16 cellular contexts compared by ENCODE assay signal in the genomic region with DNA sequence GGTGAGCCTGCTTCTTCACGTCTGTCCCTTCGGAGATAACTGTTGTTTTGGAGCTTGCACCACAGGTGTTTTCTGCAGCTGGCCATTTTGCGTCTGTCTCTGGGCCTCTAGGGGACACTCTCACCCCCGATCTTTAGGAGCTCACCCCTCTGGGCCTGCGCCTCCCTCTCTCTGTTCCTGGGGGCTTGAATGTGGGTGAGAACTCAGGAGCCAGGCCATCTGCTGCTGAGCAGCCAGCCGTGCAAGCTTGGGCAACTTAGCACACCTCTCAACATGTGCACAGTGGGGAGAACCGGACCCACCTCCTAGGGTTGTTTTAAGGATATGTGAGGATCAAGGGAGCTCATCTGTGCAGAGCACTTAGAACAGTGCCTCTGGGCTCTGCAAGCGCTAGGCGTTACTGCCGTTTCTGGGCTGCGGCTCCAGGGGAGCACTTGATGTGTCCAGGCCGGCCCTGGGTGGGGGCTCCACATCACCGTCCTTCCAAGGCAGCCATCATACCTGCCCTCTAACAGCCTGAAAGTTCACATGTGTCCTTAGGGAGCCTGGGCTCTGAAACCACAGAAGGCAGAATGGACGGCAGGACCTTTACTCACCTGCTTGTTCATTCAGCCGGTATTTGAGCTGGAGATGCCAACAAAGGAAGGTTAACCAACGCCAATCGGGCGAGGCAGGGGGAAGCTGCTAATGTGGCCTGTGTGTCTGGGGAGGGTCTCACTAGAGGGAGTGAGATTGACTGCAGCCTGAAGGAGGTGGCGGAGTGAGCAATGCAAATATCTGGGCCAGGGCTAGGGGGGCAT.
DNase-seq lines count a peak whose midpoint lies in the region; ATAC-seq and TF ChIP-seq lines count a peak whose summit lies in the region.
"Had no signal": no experiment of that assay in that cellular context is flagged by ENCODE, and none has a peak within 500 bp of the region (broad histone marks: within the 10 kb centered on the region; RNA-seq: fewer than 3 reads in every experiment).

No MANE protein-coding gene starts in this region.

- no peak overlapping the region for H3K27ac Mint-ChIP-seq in MCF 10A (ENCODE audit: low read depth, unreplicated experiment)
- H3K27ac Mint-ChIP-seq in stimulated activated effector memory CD8-positive, alpha-beta T cell treated with anti-CD3 and anti-CD28 coated beads, Interleukin-12 subunit alpha, Interleukin-12 subunit beta, amount 100 ng/mL, for 72 hours = peak overlapping the region; percentile 60
- H3K27ac Mint-ChIP-seq: activated CD4-positive, alpha-beta memory T cell treated with anti-CD3 and anti-CD28 coated beads for 36 hours; activated T-helper 1 cell treated with anti-CD3 and anti-CD28 coated beads, Interleukin-12 subunit alpha, Interleukin-12 subunit beta, Interleukin-2, Interleukin-4 antibody, amounts not matched to agents 30 ng/mL and 10 ng/mL and 1 ng/mL, durations not matched to agents 14 hours and 24 hours and 36 hours; CD8-positive, alpha-beta T cell; stimulated activated memory B cell treated with anti-CD40 and anti-IgM and Interleukin-4, amounts not matched to agents 10 μg/mL and 1 μg/mL and 100 μg/mL, for 72 hours had no signal

- POLR2A ChIA-PET in MCF 10A (lab: Yijun Ruan, JAX) (interaction anchor here (0.5 kb wide), 1 partner anchor 646 kb away, joined by 3 read pairs; no protein-coding TSS in a partner anchor), RWPE1 (lab: Yijun Ruan, JAX; ENCODE audit: low non-redundant PET) (no interaction called here)

- H3K27ac ChIP-seq in breast epithelium (peak overlapping the region; percentile 10 to 82), RWPE1 (peak overlapping the region; percentile 27)
- H3K27ac ChIP-seq: A549, upper lobe of right lung had no signal

- no peak for TF ChIP-seq CTCF in breast epithelium (IDR thresholded peaks at IDR 0.05)
- no peak for TF ChIP-seq CTCF in MCF 10A (IDR thresholded peaks at IDR 0.05; ENCODE audit: unreplicated experiment)
- TF ChIP-seq CTCF in RWPE1 (conservative IDR thresholded peaks at IDR 0.05; ENCODE audit: low read depth) = no peak

- ATAC-seq in esophagus mucosa = peak; percentile 69
- no peak for ATAC-seq in stimulated activated effector memory CD8-positive, alpha-beta T cell treated with anti-CD3 and anti-CD28 coated beads, Interleukin-12 subunit alpha, Interleukin-12 subunit beta, amount 100 ng/mL, for 72 hours
- ATAC-seq in HG03045 (IDR thresholded peaks at IDR 0.05; ENCODE audit: unreplicated experiment) = no peak
- ATAC-seq in GM19324 (IDR thresholded peaks at IDR 0.05; ENCODE audit: low FRiP score, unreplicated experiment) = no peak
- ATAC-seq: CD8-positive, alpha-beta T cell had no signal

- DNase-seq in breast epithelium (ENCODE audit: low spot score in 2 of 2) (no peak), MCF 10A (ENCODE audit: unreplicated experiment) (no peak), RWPE1 (ENCODE audit: low spot score) (no peak), NCI-H510A treated with DMSO at 0.1 percent for 48 hours (lab: John Stamatoyannopoulos, UW) (no peak)
- DNase-seq in stimulated activated effector memory CD8-positive, alpha-beta T cell treated with anti-CD3 and anti-CD28 coated beads, Interleukin-12 subunit alpha, Interleukin-12 subunit beta, amount 100 ng/mL, for 72 hours (ENCODE audit: low spot score in 2 of 2) = no peak
- DNase-seq: activated CD4-positive, alpha-beta memory T cell treated with anti-CD3 and anti-CD28 coated beads for 36 hours; CD8-positive, alpha-beta T cell; GOT3; upper lobe of right lung had no signal

- no peaks in the 10 kb centered on the region for H3K36me3 ChIP-seq in breast epithelium

- no peak overlapping the region for H3K4me3 ChIP-seq in breast epithelium
- H3K4me3 ChIP-seq: A549, skin epidermis, upper lobe of right lung had no signal

- no peaks in the 10 kb centered on the region for H3K4me1 ChIP-seq in breast epithelium
- H3K4me1 ChIP-seq: A549 had no signal

- no peaks in the 10 kb centered on the region for H3K27me3 ChIP-seq in breast epithelium
- H3K27me3 ChIP-seq: upper lobe of right lung had no signal

- no peaks in the 10 kb centered on the region for H3K36me3 Mint-ChIP-seq in MCF 10A (ENCODE audit: insufficient read depth, unreplicated experiment)
- no peaks in the 10 kb centered on the region for H3K36me3 Mint-ChIP-seq in stimulated activated effector memory CD8-positive, alpha-beta T cell treated with anti-CD3 and anti-CD28 coated beads, Interleukin-12 subunit alpha, Interleukin-12 subunit beta, amount 100 ng/mL, for 72 hours
- H3K36me3 Mint-ChIP-seq: activated CD4-positive, alpha-beta memory T cell treated with anti-CD3 and anti-CD28 coated beads for 36 hours; CD8-positive, alpha-beta T cell; stimulated activated memory B cell treated with anti-CD40 and anti-IgM and Interleukin-4, amounts not matched to agents 10 μg/mL and 1 μg/mL and 100 μg/mL, for 72 hours had no signal

- H3K9me3 ChIP-seq in breast epithelium = no peaks in the 10 kb centered on the region
- H3K9me3 ChIP-seq: A549, upper lobe of right lung had no signal

- CTCF ChIA-PET in MCF 10A (lab: Yijun Ruan, JAX) (interaction anchor here (0.7 to 1.7 kb wide), 5 partner anchors 9 to 713 kb away, joined by 3 to 6 read pairs (median 3); no protein-coding TSS in a partner anchor), RWPE1 (lab: Yijun Ruan, JAX) (interaction anchor here (0.7 to 1.5 kb wide), 3 partner anchors 10 to 78 kb away, joined by 3 to 7 read pairs (median 4); no protein-coding TSS in a partner anchor)

- intact Hi-C loops in breast epithelium (cut with DNase I; ENCODE audit: low total_unique reads) = no loop called here
- intact Hi-C loops in MCF 10A (cut with micrococcal nuclease) = no loop called here

- no peak for TF ChIP-seq POLR2A in breast epithelium (IDR thresholded peaks at IDR 0.05)

- BruUV-seq in MCF 10A (replicated peaks; lab: Mats Ljungman, UMichigan) = no TSS peak

- no peaks in the 10 kb centered on the region for H3K27me3 Mint-ChIP-seq in MCF 10A (ENCODE audit: insufficient read depth, unreplicated experiment)

- H3K4me3 Mint-ChIP-seq in MCF 10A (ENCODE audit: unreplicated experiment) = no peak overlapping the region
- no peak overlapping the region for H3K4me3 Mint-ChIP-seq in stimulated activated effector memory CD8-positive, alpha-beta T cell treated with anti-CD3 and anti-CD28 coated beads, Interleukin-12 subunit alpha, Interleukin-12 subunit beta, amount 100 ng/mL, for 72 hours
- H3K4me3 Mint-ChIP-seq: activated CD4-positive, alpha-beta memory T cell treated with anti-CD3 and anti-CD28 coated beads for 36 hours; activated T-helper 1 cell treated with anti-CD3 and anti-CD28 coated beads, Interleukin-12 subunit alpha, Interleukin-12 subunit beta, Interleukin-2, Interleukin-4 antibody, amounts not matched to agents 30 ng/mL and 10 ng/mL and 1 ng/mL, durations not matched to agents 14 hours and 24 hours and 36 hours; CD8-positive, alpha-beta T cell; stimulated activated memory B cell treated with anti-CD40 and anti-IgM and Interleukin-4, amounts not matched to agents 10 μg/mL and 1 μg/mL and 100 μg/mL, for 72 hours had no signal

- H3K9me3 Mint-ChIP-seq in MCF 10A (ENCODE audit: unreplicated experiment) = no peaks in the 10 kb centered on the region
- no peaks in the 10 kb centered on the region for H3K9me3 Mint-ChIP-seq in stimulated activated effector memory CD8-positive, alpha-beta T cell treated with anti-CD3 and anti-CD28 coated beads, Interleukin-12 subunit alpha, Interleukin-12 subunit beta, amount 100 ng/mL, for 72 hours
- H3K9me3 Mint-ChIP-seq: activated CD4-positive, alpha-beta memory T cell treated with anti-CD3 and anti-CD28 coated beads for 36 hours; activated T-helper 1 cell treated with anti-CD3 and anti-CD28 coated beads, Interleukin-12 subunit alpha, Interleukin-12 subunit beta, Interleukin-2, Interleukin-4 antibody, amounts not matched to agents 30 ng/mL and 10 ng/mL and 1 ng/mL, durations not matched to agents 14 hours and 24 hours and 36 hours; CD8-positive, alpha-beta T cell; stimulated activated memory B cell treated with anti-CD40 and anti-IgM and Interleukin-4, amounts not matched to agents 10 μg/mL and 1 μg/mL and 100 μg/mL, for 72 hours had no signal

- H3K4me1 Mint-ChIP-seq in MCF 10A (ENCODE audit: insufficient read depth, unreplicated experiment) = no peaks in the 10 kb centered on the region
- H3K4me1 Mint-ChIP-seq in stimulated activated effector memory CD8-positive, alpha-beta T cell treated with anti-CD3 and anti-CD28 coated beads, Interleukin-12 subunit alpha, Interleukin-12 subunit beta, amount 100 ng/mL, for 72 hours = no peaks in the 10 kb centered on the region
- H3K4me1 Mint-ChIP-seq: stimulated activated memory B cell treated with anti-CD40 and anti-IgM and Interleukin-4, amounts not matched to agents 10 μg/mL and 1 μg/mL and 100 μg/mL, for 72 hours had no signal
